33 cellular contexts compared by ENCODE assay signal in genomic region chr14:64255756-64256155, GRCh38. TPM values are rescaled to one million over a fixed set of nuclear protein-coding genes. Genes with fewer than 3 reads are reported as not detected.
"Had no signal": no experiment of that assay in that cellular context is flagged by ENCODE, and none has a peak within 500 bp of the region (broad histone marks: within the 10 kb centered on the region; RNA-seq: fewer than 3 reads in every experiment).

No MANE protein-coding gene starts in this region.

- H3K4me1 ChIP-seq: body of pancreas, breast epithelium had no signal

- H3K4me3 ChIP-seq: adrenal gland, body of pancreas, breast epithelium had no signal

- ATAC-seq: activated CD8-positive, alpha-beta T cell treated with anti-CD3 and anti-CD28 coated beads for 36 hours; activated naive CD4-positive, alpha-beta T cell treated with anti-CD3 and anti-CD28 coated beads, Interleukin-2, amount 50 U/mL, for 72 hours; activated T-cell treated with anti-CD3 and anti-CD28 coated beads, Interleukin-2, amount 50 U/mL, for 4 hours; activated T-cell treated with anti-CD3 and anti-CD28 coated beads, Interleukin-2, amount 50 U/mL, for 72 hours; activated T-helper 17 cell treated with anti-CD3 and anti-CD28 coated beads, Interleukin-2, amount 50 U/mL, for 72 hours; body of pancreas had no signal

- H3K9me3 ChIP-seq: adrenal gland, body of pancreas, breast epithelium had no signal

- H3K27me3 ChIP-seq: adrenal gland, body of pancreas, brain microvascular endothelial cell, breast epithelium had no signal

- H3K36me3 ChIP-seq: brain microvascular endothelial cell, breast epithelium had no signal

- H3K27ac ChIP-seq: adrenal gland, body of pancreas, brain microvascular endothelial cell, breast epithelium, VCaP had no signal

- FAIRE-seq: astrocyte, TTC549 had no signal

- DNase-seq: activated B cell treated with CpG ODN at 0.5 μM for 24 hours; activated CD4-positive, alpha-beta memory T cell treated with anti-CD3 and anti-CD28 coated beads for 36 hours; activated CD4-positive, alpha-beta T cell treated with anti-CD3 and anti-CD28 coated beads for 4 hours; activated CD4-positive, alpha-beta T cell treated with anti-CD3 and anti-CD28 coated beads, Interleukin-2, amount 10 ng/mL, durations not matched to agents 24 days and 14 days; activated CD4-positive, alpha-beta T cell treated with anti-CD3 and anti-CD28 coated beads, Interleukin-2, amount 50 U/mL, for 1 hour; activated CD4-positive, alpha-beta T cell treated with anti-CD3 and anti-CD28 coated beads, Interleukin-2, amount 50 U/mL, for 4 hours; activated CD4-positive, CD25-positive, alpha-beta regulatory T cell treated with anti-CD3 and anti-CD28 coated beads, Interleukin-2, amount 50 U/mL, for 72 hours; activated CD8-positive, alpha-beta memory T cell treated with anti-CD3 and anti-CD28 coated beads, Interleukin-2, amount 50 U/mL, for 4 hours; activated CD8-positive, alpha-beta T cell treated with anti-CD3 and anti-CD28 coated beads for 36 hours; activated effector memory CD4-positive, alpha-beta T cell treated with anti-CD3 and anti-CD28 coated beads, Interleukin-2, amount 50 U/mL, for 16 hours; activated gamma-delta T cell treated with Interleukin-2 at 50 U/mL for 16 hours; activated naive CD4-positive, alpha-beta T cell; activated naive CD4-positive, alpha-beta T cell treated with anti-CD3 and anti-CD28 coated beads for 36 hours; activated naive CD4-positive, alpha-beta T cell treated with anti-CD3 and anti-CD28 coated beads, Interleukin-2, amount 50 U/mL, for 16 hours; activated naive CD8-positive, alpha-beta T cell treated with anti-CD3 and anti-CD28 coated beads for 36 hours; activated T-cell treated with anti-CD3 and anti-CD28 coated beads for 4 hours; activated T-cell treated with anti-CD3 and anti-CD28 coated beads, Interleukin-2, amount 50 U/mL, for 1 hour; activated T-cell treated with anti-CD3 and anti-CD28 coated beads, Interleukin-2, amount 50 U/mL, for 4 hours; activated T-cell treated with anti-CD3 and anti-CD28 coated beads, Interleukin-2, amount 50 U/mL, for 72 hours; adrenal gland; amniotic stem cell; aorta; body of pancreas; brain microvascular endothelial cell; central memory CD4-positive, alpha-beta T cell; T-helper 2 cell; T-helper 9 cell had no signal

RNA-seq across cellular contexts. Expression of gene ESR2, which starts 38.4 kb away (rescaled TPM):
- polyA plus RNA-seq: aorta had no signal
